ENCODE assay signal across 1 cellular context in the genomic region with DNA sequence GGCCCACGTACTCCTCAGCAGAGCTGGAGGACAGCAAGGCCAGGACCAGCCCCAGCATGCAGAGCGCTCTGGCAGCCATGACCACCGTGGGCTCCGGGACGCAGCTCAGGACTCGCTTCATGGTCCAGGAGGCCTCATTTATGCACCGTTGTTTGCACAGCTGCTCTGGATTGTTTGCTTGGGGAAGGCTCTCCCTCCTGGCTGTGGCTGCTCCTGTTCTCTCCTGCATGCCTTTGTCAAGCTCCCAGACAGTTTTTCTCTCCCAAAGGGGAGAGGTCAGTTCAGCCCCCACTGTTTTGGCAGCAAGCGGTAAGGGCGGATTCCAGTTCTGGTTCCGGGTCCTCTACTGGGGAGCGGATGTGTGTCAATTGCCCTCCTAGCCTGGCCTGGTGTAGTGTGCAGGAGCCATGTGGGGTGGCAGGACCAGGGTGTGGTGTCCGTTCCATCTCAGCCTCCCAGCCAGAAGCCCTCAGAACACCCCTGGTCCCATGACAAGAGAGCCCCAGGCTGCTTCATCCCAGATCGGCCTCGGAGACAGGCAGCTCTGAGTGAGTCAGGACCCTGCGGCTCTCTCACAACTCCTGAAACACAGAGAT.
TF ChIP-seq lines count a peak whose summit lies in the region.

A gene with protein sequence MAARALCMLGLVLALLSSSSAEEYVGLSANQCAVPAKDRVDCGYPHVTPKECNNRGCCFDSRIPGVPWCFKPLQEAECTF (minus strand): TSS at position 114 of the 596 bp plus-strand sequence. CDS start 35 bp downstream, at position 79.

TF ChIP-seq in H1, 55 proteins besides CTCF, POLR2A, EP300 and RAD21 (continued from another document):
- TF ChIP-seq KDM4A (IDR thresholded peaks at IDR 0.05; ENCODE audit: low read depth, low read length, severe bottlenecking): no peak
